In the genomic region with DNA sequence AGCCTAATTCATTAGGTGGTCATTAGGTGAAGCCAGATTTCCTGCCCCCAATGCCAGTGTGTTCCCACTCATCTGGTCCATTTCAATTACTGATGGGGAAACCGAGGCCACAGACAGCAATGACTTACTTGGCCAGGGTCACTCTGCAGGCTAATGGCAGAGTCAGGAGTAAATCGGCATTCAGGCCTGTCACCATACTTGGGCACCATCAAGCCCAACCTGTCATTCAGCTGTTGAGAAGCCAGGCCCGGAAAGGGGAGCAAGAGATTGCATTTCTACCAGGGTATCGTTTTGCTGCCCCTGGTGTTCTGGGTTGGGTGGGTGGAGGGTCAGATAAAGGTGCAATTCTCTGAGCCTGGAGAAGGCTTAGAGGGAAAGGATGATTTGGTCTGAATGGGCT, we compare ENCODE assay signal across 19 cellular contexts. TPM values are rescaled to one million over a fixed set of nuclear protein-coding genes. Genes with fewer than 3 reads are reported as not detected.
DNase-seq lines count a peak whose midpoint lies in the region; ATAC-seq and TF ChIP-seq lines count a peak whose summit lies in the region.
"Had no signal": no experiment of that assay in that cellular context is flagged by ENCODE, and none has a peak within 500 bp of the region (broad histone marks: within the 10 kb centered on the region; RNA-seq: fewer than 3 reads in every experiment).

No MANE protein-coding gene starts in this region.

- H3K9me3 ChIP-seq in RWPE2 (ENCODE audit: severe bottlenecking) (no peaks in the 10 kb centered on the region), osteoblast (ENCODE audit: low read depth, low read length) (no peaks in the 10 kb centered on the region)
- no peaks in the 10 kb centered on the region for H3K9me3 ChIP-seq in CD8-positive, alpha-beta memory T cell (ENCODE audit: low read length)

- H3K4me3 Mint-ChIP-seq in glutamatergic neuron (ENCODE audit: unreplicated experiment), result no peak overlapping the region
- no peak overlapping the region for H3K4me3 Mint-ChIP-seq in CD8-positive, alpha-beta memory T cell
- H3K4me3 Mint-ChIP-seq: H9 had no signal

- peaks cover 9% of the 10 kb centered on the region for H3K9me3 Mint-ChIP-seq in glutamatergic neuron (ENCODE audit: unreplicated experiment)
- H3K9me3 Mint-ChIP-seq in CD8-positive, alpha-beta memory T cell, result no peaks in the 10 kb centered on the region
- H3K9me3 Mint-ChIP-seq: H9 had no signal

- no peak overlapping the region for H3K4me2 ChIP-seq in osteoblast (ENCODE audit: insufficient read depth, low read length)
- H3K4me2 ChIP-seq: BLaER1 treated with 17β-estradiol and CSF1 and Interleukin-3, amounts not matched to agents 10 nM and 100 nM had no signal

- TF ChIP-seq CTCF in RWPE2 (IDR thresholded peaks at IDR 0.05; ENCODE audit: poor library complexity, severe bottlenecking) (no peak), glutamatergic neuron (IDR thresholded peaks at IDR 0.05; ENCODE audit: partially characterized antibody, unreplicated experiment) (no peak), osteoblast (IDR thresholded peaks at IDR 0.05; ENCODE audit: extremely low read depth, low read depth, low read length) (no peak)

- peak overlapping the region; percentile 99 for H3K27ac Mint-ChIP-seq in glutamatergic neuron (ENCODE audit: unreplicated experiment)
- H3K27ac Mint-ChIP-seq in CD8-positive, alpha-beta memory T cell, result no peak overlapping the region
- H3K27ac Mint-ChIP-seq: H9, IgD-negative memory B cell had no signal

- H3K4me1 ChIP-seq in RWPE2 (ENCODE audit: insufficient read depth, poor library complexity, severe bottlenecking), result peaks cover 30% of the 10 kb centered on the region
- peaks cover 9% of the 10 kb centered on the region for H3K4me1 ChIP-seq in osteoblast (ENCODE audit: insufficient read depth, low read length)
- no peaks in the 10 kb centered on the region for H3K4me1 ChIP-seq in CD8-positive, alpha-beta memory T cell (ENCODE audit: insufficient read depth, low read length)

- POLR2A ChIA-PET in CD8-positive, alpha-beta memory T cell (lab: Charles Lee), result no interaction called here

- peaks cover 10% of the 10 kb centered on the region for H3K27me3 Mint-ChIP-seq in glutamatergic neuron (ENCODE audit: unreplicated experiment)
- H3K27me3 Mint-ChIP-seq in CD8-positive, alpha-beta memory T cell, result peaks cover 25 to 42% of the 10 kb centered on the region in 2 donors

- peaks cover 18% of the 10 kb centered on the region for H3K4me1 Mint-ChIP-seq in glutamatergic neuron (ENCODE audit: low read depth, unreplicated experiment)
- no peaks in the 10 kb centered on the region for H3K4me1 Mint-ChIP-seq in CD8-positive, alpha-beta memory T cell
- H3K4me1 Mint-ChIP-seq: IgD-negative memory B cell had no signal

- ATAC-seq in RWPE2 (ENCODE audit: low read depth), result no peak
- ATAC-seq in GM21447 (IDR thresholded peaks at IDR 0.05; ENCODE audit: unreplicated experiment), result no peak
- no peak for ATAC-seq in GM21381 (IDR thresholded peaks at IDR 0.05; ENCODE audit: unreplicated experiment)

- CTCF ChIA-PET in CD8-positive, alpha-beta memory T cell (lab: Charles Lee), result no interaction called here

- H2AFZ ChIP-seq in osteoblast (ENCODE audit: low read length), result no peak overlapping the region

- H3K36me3 Mint-ChIP-seq in glutamatergic neuron (ENCODE audit: unreplicated experiment), result no peaks in the 10 kb centered on the region
- no peaks in the 10 kb centered on the region for H3K36me3 Mint-ChIP-seq in CD8-positive, alpha-beta memory T cell

- no peaks in the 10 kb centered on the region for H3K79me2 ChIP-seq in osteoblast (ENCODE audit: insufficient read depth, low read length)

- no peaks in the 10 kb centered on the region for H3K36me3 ChIP-seq in RWPE2 (ENCODE audit: low read depth)
- no peaks in the 10 kb centered on the region for H3K36me3 ChIP-seq in osteoblast (ENCODE audit: insufficient read depth, low read length)
- H3K36me3 ChIP-seq in CD8-positive, alpha-beta memory T cell (ENCODE audit: insufficient read depth, low read length), result no peaks in the 10 kb centered on the region
- H3K36me3 ChIP-seq: BLaER1 treated with 17β-estradiol and CSF1 and Interleukin-3, amounts not matched to agents 10 nM and 100 nM had no signal

- H3K27me3 ChIP-seq in RWPE2 (ENCODE audit: insufficient read depth, poor library complexity, severe bottlenecking) (no peaks in the 10 kb centered on the region), osteoblast (ENCODE audit: insufficient read depth, low read length) (peaks cover 10% of the 10 kb centered on the region)
- H3K27me3 ChIP-seq in CD8-positive, alpha-beta memory T cell (ENCODE audit: insufficient read depth, low read length, poor library complexity, severe bottlenecking), result no peaks in the 10 kb centered on the region
- H3K27me3 ChIP-seq: BLaER1 treated with 17β-estradiol and CSF1 and Interleukin-3, amounts not matched to agents 10 nM and 100 nM had no signal

- no peak overlapping the region for H3K4me3 ChIP-seq in RWPE2 (ENCODE audit: severe bottlenecking)
- no peak overlapping the region for H3K4me3 ChIP-seq in osteoblast (ENCODE audit: insufficient read depth, low read length)
- no peak overlapping the region for H3K4me3 ChIP-seq in CD8-positive, alpha-beta memory T cell (ENCODE audit: low read length)
- H3K4me3 ChIP-seq: BLaER1 treated with 17β-estradiol and CSF1 and Interleukin-3, amounts not matched to agents 10 nM and 100 nM had no signal

- DNase-seq in AG20443 (ENCODE audit: low spot score), result peak; percentile 1
- DNase-seq in RWPE2 (ENCODE audit: low spot score), result no peak
- no peak for DNase-seq in glutamatergic neuron
- peak; percentile 18 for DNase-seq in osteoblast (ENCODE audit: insufficient read length, low spot score, missing footprints)
- no peak for DNase-seq in CD8-positive, alpha-beta memory T cell
- DNase-seq in kidney glomerular epithelial cell (lab: John Stamatoyannopoulos, UW), result no peak
- DNase-seq: GF-D8; NCI-H1930; NCI-H446 treated with DMSO at 0.1 percent for 48 hours; NK-92 treated with Interleukin-12 subunit alpha and Interleukin-12 subunit beta, amount 100 ng/mL, for 24 hours; OCI-M1 had no signal

- no peaks in the 10 kb centered on the region for H4K20me1 ChIP-seq in osteoblast (ENCODE audit: insufficient read depth, low read length)
- H4K20me1 ChIP-seq: BLaER1 treated with 17β-estradiol and CSF1 and Interleukin-3, amounts not matched to agents 10 nM and 100 nM had no signal

- peak overlapping the region; percentile 90 for H3K27ac ChIP-seq in RWPE2 (ENCODE audit: poor library complexity, severe bottlenecking)
- no peak overlapping the region for H3K27ac ChIP-seq in osteoblast (ENCODE audit: low read depth, low read length)
- no peak overlapping the region for H3K27ac ChIP-seq in CD8-positive, alpha-beta memory T cell (ENCODE audit: low read depth, low read length)
- H3K27ac ChIP-seq: BLaER1 treated with 17β-estradiol and CSF1 and Interleukin-3, amounts not matched to agents 10 nM and 100 nM had no signal

RNA-seq across cellular contexts. Expression of a gene that starts 8.0 kb away (rescaled TPM):
- total RNA-seq in glutamatergic neuron (ENCODE audit: unreplicated experiment), result not detected
- total RNA-seq in osteoblast, result not detected in 2 replicates
- not detected for total RNA-seq in CD8-positive, alpha-beta memory T cell
- not detected for polyA plus RNA-seq in CD8-positive, alpha-beta memory T cell
- total RNA-seq: Daoy, LHCN-M2, RPMI7951 had no signal
- polyA plus RNA-seq: IgD-negative memory B cell had no signal

RNA-seq across cellular contexts. Expression of a gene that starts 26.3 kb away (rescaled TPM):
- not detected for total RNA-seq in glutamatergic neuron (ENCODE audit: unreplicated experiment)
- not detected in 2 replicates for total RNA-seq in osteoblast
- not detected for total RNA-seq in CD8-positive, alpha-beta memory T cell
- not detected for polyA plus RNA-seq in CD8-positive, alpha-beta memory T cell
- total RNA-seq: Daoy, LHCN-M2, RPMI7951 had no signal
- polyA plus RNA-seq: IgD-negative memory B cell had no signal

Comparison
In these comparisons a context has a peak if more than half of its experiments do, and no peak if none do; other contexts are left out.
1. DNase-seq: peak in AG20443 (single experiment) and osteoblast (single experiment); none in RWPE2 (single experiment), glutamatergic neuron (single experiment), CD8-positive, alpha-beta memory T cell (0 of 5) and kidney glomerular epithelial cell (single experiment).